1 cellular context compared by ENCODE assay signal in the genomic region with DNA sequence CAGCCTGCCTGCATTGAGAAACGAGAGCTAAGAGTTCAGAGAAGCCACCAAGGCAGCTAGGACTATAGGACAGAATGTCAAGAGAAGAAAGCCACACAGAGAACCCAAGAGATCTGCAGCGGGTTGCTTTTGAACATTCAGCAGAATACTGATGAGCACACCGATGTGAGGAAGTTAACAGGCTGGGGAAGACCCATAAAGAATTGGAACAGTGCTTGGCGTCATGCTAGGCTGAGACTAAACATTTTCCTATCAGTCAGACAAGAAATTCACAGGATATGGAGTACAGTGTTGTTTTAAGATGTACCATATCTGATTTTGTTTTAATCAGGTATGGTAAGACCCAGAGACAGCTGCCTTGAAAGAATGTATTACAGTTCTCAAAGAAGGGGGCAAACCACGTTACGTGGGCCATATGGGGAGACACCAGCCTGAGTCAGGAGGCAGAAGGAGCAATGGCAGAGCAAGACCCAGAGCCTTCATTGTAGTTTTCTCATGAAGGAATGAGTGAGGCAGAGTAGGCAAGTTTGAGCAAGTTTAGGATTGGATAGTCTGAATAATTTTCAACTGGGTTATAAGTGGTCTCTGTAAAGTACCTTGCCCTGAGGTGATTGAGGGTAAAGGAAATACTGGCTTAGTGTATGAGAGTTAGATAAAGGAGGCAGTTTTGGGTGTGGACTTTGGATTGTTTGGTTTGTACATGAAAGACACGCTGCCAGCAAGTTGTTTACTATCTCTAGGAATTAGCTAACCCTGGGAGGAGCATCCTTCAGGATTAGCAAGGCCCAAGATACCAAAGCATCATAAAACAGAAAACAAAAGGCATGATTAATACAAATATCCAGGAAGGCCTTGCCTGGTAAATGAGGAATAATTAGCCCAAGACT.
TF ChIP-seq lines count a peak whose summit lies in the region.

No MANE protein-coding gene starts in this region.

TF ChIP-seq in HepG2, 621 proteins besides CTCF, POLR2A, EP300 and RAD21 (continued from another document and continues in another):
- TF ChIP-seq, protein P1, sequence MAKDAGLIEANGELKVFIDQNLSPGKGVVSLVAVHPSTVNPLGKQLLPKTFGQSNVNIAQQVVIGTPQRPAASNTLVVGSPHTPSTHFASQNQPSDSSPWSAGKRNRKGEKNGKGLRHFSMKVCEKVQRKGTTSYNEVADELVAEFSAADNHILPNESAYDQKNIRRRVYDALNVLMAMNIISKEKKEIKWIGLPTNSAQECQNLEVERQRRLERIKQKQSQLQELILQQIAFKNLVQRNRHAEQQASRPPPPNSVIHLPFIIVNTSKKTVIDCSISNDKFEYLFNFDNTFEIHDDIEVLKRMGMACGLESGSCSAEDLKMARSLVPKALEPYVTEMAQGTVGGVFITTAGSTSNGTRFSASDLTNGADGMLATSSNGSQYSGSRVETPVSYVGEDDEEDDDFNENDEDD (CRISPR knock-in tag; IDR thresholded peaks at IDR 0.05; ENCODE audit: borderline replicate concordance): peak; percentile 16; the same call in 1 of the 2 replicates
- TF ChIP-seq ZNF136 (CRISPR knock-in tag; IDR thresholded peaks at IDR 0.05; ENCODE audit: low read depth): no peak
- TF ChIP-seq, protein P2, sequence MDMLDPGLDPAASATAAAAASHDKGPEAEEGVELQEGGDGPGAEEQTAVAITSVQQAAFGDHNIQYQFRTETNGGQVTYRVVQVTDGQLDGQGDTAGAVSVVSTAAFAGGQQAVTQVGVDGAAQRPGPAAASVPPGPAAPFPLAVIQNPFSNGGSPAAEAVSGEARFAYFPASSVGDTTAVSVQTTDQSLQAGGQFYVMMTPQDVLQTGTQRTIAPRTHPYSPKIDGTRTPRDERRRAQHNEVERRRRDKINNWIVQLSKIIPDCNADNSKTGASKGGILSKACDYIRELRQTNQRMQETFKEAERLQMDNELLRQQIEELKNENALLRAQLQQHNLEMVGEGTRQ (IDR thresholded peaks at IDR 0.05; ENCODE audit: low read depth, low read length): no peak
- TF ChIP-seq, protein P2 (CRISPR knock-in tag; IDR thresholded peaks at IDR 0.05; ENCODE audit: borderline replicate concordance): no peak
- no peak for TF ChIP-seq ZNF292 (CRISPR knock-in tag; IDR thresholded peaks at IDR 0.05; ENCODE audit: borderline replicate concordance, low read depth)
- TF ChIP-seq, protein P3, sequence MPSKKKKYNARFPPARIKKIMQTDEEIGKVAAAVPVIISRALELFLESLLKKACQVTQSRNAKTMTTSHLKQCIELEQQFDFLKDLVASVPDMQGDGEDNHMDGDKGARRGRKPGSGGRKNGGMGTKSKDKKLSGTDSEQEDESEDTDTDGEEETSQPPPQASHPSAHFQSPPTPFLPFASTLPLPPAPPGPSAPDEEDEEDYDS (CRISPR knock-in tag; IDR thresholded peaks at IDR 0.05): peak; percentile 79
- TF ChIP-seq GTF2F1 (IDR thresholded peaks at IDR 0.05; ENCODE audit: low read length): no peak
- TF ChIP-seq ZNF17 (CRISPR knock-in tag; IDR thresholded peaks at IDR 0.05): no peak
- TF ChIP-seq, protein P4, sequence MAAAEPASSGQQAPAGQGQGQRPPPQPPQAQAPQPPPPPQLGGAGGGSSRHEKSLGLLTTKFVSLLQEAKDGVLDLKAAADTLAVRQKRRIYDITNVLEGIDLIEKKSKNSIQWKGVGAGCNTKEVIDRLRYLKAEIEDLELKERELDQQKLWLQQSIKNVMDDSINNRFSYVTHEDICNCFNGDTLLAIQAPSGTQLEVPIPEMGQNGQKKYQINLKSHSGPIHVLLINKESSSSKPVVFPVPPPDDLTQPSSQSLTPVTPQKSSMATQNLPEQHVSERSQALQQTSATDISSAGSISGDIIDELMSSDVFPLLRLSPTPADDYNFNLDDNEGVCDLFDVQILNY (CRISPR knock-in tag; conservative IDR thresholded peaks at IDR 0.05): no peak
- TF ChIP-seq ZNF773 (CRISPR knock-in tag; IDR thresholded peaks at IDR 0.05; ENCODE audit: borderline replicate concordance): no peak
- TF ChIP-seq, protein P5, sequence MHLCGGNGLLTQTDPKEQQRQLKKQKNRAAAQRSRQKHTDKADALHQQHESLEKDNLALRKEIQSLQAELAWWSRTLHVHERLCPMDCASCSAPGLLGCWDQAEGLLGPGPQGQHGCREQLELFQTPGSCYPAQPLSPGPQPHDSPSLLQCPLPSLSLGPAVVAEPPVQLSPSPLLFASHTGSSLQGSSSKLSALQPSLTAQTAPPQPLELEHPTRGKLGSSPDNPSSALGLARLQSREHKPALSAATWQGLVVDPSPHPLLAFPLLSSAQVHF (CRISPR knock-in tag; IDR thresholded peaks at IDR 0.05): no peak
- TF ChIP-seq, protein P6, sequence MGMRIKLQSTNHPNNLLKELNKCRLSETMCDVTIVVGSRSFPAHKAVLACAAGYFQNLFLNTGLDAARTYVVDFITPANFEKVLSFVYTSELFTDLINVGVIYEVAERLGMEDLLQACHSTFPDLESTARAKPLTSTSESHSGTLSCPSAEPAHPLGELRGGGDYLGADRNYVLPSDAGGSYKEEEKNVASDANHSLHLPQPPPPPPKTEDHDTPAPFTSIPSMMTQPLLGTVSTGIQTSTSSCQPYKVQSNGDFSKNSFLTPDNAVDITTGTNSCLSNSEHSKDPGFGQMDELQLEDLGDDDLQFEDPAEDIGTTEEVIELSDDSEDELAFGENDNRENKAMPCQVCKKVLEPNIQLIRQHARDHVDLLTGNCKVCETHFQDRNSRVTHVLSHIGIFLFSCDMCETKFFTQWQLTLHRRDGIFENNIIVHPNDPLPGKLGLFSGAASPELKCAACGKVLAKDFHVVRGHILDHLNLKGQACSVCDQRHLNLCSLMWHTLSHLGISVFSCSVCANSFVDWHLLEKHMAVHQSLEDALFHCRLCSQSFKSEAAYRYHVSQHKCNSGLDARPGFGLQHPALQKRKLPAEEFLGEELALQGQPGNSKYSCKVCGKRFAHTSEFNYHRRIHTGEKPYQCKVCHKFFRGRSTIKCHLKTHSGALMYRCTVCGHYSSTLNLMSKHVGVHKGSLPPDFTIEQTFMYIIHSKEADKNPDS (CRISPR knock-in tag; IDR thresholded peaks at IDR 0.05): peak; percentile 74; the same call in 1 of the 2 replicates
- no peak for TF ChIP-seq ZNF367 (CRISPR knock-in tag; IDR thresholded peaks at IDR 0.05; ENCODE audit: borderline replicate concordance)
- TF ChIP-seq KLF11 (CRISPR knock-in tag; IDR thresholded peaks at IDR 0.05): no peak; the same call in none of the 2 replicates
- TF ChIP-seq ZNF747 (CRISPR knock-in tag; IDR thresholded peaks at IDR 0.05; ENCODE audit: borderline replicate concordance): no peak
- no peak for TF ChIP-seq ZBTB21 (CRISPR knock-in tag; IDR thresholded peaks at IDR 0.05)
- TF ChIP-seq RFX3 (CRISPR knock-in tag; IDR thresholded peaks at IDR 0.05): no peak
- peak; percentile 68; the same call in 1 of the 2 replicates for TF ChIP-seq ZNF264 (CRISPR knock-in tag; IDR thresholded peaks at IDR 0.05)
- TF ChIP-seq YEATS4 (CRISPR knock-in tag; IDR thresholded peaks at IDR 0.05; ENCODE audit: borderline replicate concordance): peak; percentile 25; the same call in 1 of the 2 replicates
- no peak for TF ChIP-seq NFE2L1 (CRISPR knock-in tag; IDR thresholded peaks at IDR 0.05; ENCODE audit: borderline replicate concordance)
- TF ChIP-seq PHF8 (CRISPR knock-in tag; IDR thresholded peaks at IDR 0.05): 0 out of 2 replicates have a peak, but pooled peaks have one; percentile 11
- no peak for TF ChIP-seq ZNF10 (CRISPR knock-in tag; IDR thresholded peaks at IDR 0.05; ENCODE audit: borderline replicate concordance, low read depth)
- TF ChIP-seq, protein P7, sequence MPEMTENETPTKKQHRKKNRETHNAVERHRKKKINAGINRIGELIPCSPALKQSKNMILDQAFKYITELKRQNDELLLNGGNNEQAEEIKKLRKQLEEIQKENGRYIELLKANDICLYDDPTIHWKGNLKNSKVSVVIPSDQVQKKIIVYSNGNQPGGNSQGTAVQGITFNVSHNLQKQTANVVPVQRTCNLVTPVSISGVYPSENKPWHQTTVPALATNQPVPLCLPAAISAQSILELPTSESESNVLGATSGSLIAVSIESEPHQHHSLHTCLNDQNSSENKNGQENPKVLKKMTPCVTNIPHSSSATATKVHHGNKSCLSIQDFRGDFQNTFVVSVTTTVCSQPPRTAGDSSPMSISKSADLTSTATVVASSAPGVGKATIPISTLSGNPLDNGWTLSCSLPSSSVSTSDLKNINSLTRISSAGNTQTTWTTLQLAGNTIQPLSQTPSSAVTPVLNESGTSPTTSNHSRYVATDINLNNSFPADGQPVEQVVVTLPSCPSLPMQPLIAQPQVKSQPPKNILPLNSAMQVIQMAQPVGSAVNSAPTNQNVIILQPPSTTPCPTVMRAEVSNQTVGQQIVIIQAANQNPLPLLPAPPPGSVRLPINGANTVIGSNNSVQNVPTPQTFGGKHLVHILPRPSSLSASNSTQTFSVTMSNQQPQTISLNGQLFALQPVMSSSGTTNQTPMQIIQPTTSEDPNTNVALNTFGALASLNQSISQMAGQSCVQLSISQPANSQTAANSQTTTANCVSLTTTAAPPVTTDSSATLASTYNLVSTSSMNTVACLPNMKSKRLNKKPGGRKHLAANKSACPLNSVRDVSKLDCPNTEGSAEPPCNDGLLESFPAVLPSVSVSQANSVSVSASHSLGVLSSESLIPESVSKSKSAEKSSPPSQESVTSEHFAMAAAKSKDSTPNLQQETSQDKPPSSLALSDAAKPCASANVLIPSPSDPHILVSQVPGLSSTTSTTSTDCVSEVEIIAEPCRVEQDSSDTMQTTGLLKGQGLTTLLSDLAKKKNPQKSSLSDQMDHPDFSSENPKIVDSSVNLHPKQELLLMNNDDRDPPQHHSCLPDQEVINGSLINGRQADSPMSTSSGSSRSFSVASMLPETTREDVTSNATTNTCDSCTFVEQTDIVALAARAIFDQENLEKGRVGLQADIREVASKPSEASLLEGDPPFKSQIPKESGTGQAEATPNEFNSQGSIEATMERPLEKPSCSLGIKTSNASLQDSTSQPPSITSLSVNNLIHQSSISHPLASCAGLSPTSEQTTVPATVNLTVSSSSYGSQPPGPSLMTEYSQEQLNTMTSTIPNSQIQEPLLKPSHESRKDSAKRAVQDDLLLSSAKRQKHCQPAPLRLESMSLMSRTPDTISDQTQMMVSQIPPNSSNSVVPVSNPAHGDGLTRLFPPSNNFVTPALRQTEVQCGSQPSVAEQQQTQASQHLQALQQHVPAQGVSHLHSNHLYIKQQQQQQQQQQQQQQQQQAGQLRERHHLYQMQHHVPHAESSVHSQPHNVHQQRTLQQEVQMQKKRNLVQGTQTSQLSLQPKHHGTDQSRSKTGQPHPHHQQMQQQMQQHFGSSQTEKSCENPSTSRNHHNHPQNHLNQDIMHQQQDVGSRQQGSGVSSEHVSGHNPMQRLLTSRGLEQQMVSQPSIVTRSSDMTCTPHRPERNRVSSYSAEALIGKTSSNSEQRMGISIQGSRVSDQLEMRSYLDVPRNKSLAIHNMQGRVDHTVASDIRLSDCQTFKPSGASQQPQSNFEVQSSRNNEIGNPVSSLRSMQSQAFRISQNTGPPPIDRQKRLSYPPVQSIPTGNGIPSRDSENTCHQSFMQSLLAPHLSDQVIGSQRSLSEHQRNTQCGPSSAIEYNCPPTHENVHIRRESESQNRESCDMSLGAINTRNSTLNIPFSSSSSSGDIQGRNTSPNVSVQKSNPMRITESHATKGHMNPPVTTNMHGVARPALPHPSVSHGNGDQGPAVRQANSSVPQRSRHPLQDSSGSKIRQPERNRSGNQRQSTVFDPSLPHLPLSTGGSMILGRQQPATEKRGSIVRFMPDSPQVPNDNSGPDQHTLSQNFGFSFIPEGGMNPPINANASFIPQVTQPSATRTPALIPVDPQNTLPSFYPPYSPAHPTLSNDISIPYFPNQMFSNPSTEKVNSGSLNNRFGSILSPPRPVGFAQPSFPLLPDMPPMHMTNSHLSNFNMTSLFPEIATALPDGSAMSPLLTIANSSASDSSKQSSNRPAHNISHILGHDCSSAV (CRISPR knock-in tag; IDR thresholded peaks at IDR 0.05; ENCODE audit: borderline replicate concordance): no peak
- TF ChIP-seq, protein P8, sequence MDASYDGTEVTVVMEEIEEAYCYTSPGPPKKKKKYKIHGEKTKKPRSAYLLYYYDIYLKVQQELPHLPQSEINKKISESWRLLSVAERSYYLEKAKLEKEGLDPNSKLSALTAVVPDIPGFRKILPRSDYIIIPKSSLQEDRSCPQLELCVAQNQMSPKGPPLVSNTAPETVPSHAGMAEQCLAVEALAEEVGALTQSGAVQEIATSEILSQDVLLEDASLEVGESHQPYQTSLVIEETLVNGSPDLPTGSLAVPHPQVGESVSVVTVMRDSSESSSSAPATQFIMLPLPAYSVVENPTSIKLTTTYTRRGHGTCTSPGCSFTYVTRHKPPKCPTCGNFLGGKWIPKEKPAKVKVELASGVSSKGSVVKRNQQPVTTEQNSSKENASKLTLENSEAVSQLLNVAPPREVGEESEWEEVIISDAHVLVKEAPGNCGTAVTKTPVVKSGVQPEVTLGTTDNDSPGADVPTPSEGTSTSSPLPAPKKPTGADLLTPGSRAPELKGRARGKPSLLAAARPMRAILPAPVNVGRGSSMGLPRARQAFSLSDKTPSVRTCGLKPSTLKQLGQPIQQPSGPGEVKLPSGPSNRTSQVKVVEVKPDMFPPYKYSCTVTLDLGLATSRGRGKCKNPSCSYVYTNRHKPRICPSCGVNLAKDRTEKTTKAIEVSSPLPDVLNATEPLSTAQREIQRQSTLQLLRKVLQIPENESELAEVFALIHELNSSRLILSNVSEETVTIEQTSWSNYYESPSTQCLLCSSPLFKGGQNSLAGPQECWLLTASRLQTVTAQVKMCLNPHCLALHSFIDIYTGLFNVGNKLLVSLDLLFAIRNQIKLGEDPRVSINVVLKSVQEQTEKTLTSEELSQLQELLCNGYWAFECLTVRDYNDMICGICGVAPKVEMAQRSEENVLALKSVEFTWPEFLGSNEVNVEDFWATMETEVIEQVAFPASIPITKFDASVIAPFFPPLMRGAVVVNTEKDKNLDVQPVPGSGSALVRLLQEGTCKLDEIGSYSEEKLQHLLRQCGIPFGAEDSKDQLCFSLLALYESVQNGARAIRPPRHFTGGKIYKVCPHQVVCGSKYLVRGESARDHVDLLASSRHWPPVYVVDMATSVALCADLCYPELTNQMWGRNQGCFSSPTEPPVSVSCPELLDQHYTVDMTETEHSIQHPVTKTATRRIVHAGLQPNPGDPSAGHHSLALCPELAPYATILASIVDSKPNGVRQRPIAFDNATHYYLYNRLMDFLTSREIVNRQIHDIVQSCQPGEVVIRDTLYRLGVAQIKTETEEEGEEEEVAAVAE (CRISPR knock-in tag; IDR thresholded peaks at IDR 0.05; ENCODE audit: borderline replicate concordance): no peak; the same call in 1 of the 2 replicates
- TF ChIP-seq ZNF619 (CRISPR knock-in tag; IDR thresholded peaks at IDR 0.05): no peak
- no peak for TF ChIP-seq TGIF2 (CRISPR knock-in tag; IDR thresholded peaks at IDR 0.05)
- peak; percentile 94 for TF ChIP-seq RARA (CRISPR knock-in tag; IDR thresholded peaks at IDR 0.05)
- TF ChIP-seq ZNF550 (CRISPR knock-in tag; IDR thresholded peaks at IDR 0.05; ENCODE audit: borderline replicate concordance): no peak
- peak; percentile 37; the same call in 1 of the 2 replicates for TF ChIP-seq SPEN (CRISPR knock-in tag; IDR thresholded peaks at IDR 0.05; ENCODE audit: low read depth)
- TF ChIP-seq ARNT2 (CRISPR knock-in tag; IDR thresholded peaks at IDR 0.05; ENCODE audit: low read depth): 0 out of 2 replicates have a peak, but pooled peaks have one; percentile 76
- no peak for TF ChIP-seq ATF7 (IDR thresholded peaks at IDR 0.05)
- no peak; the same call in 1 of the 2 replicates for TF ChIP-seq ATF7 (CRISPR knock-in tag; IDR thresholded peaks at IDR 0.05)
- TF ChIP-seq ZFYVE20 (CRISPR knock-in tag; IDR thresholded peaks at IDR 0.05; ENCODE audit: borderline replicate concordance, low read depth): no peak
- peak; percentile 60; the same call in 1 of the 2 replicates for TF ChIP-seq REPIN1 (CRISPR knock-in tag; IDR thresholded peaks at IDR 0.05; ENCODE audit: borderline replicate concordance, low read depth)
